ENCODE assay signal across 20 cellular contexts in the genomic region with DNA sequence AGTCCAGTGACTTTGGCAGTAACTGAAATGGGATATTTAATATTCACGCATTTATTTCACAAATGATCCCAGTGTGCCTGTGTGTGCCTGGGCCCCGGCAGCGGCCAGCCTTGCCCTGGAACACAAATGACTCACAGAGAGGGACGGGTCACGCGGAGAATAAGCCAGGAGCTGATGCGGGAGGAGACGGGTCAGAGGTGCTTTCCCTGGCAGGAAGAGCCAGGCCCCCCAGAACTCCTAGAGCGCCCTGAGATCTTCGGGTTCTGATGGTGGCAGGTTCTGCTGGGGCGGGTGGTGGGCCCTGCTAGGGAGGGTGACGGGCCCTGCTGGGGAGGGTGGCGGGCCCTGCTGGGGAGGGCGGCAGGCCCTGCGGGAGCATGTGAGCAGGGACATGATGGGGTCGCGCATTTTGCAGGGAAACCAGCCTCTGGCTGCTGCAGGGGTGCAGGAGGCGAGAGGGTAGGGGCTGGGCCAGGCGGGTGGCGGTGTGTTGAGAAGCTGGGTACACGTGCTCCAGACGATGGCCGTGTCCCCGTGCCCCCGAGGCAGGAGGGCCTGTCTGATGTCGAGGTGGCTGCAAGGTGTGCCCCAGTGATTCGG.
"Had no signal": no experiment of that assay in that cellular context is flagged by ENCODE, and none has a peak within 500 bp of the region (broad histone marks: within the 10 kb centered on the region; RNA-seq: fewer than 3 reads in every experiment).

No MANE protein-coding gene starts in this region.

- H3K79me2 ChIP-seq: hepatocyte had no signal

- DNase-seq: activated CD4-positive, alpha-beta memory T cell treated with anti-CD3 and anti-CD28 coated beads, Interleukin-2, amount 10 ng/mL, durations not matched to agents 7 days and 5 days; activated naive CD4-positive, alpha-beta T cell treated with Interleukin-2 at 50 U/mL for 16 hours; activated naive CD8-positive, alpha-beta T cell treated with anti-CD3 and anti-CD28 coated beads, Interleukin-2, amount 10 ng/mL, durations not matched to agents 7 days and 5 days; activated T-cell treated with anti-CD3 and anti-CD28 coated beads, Interleukin-2, amount 50 U/mL, for 1 hour; caudate nucleus; endodermal cell; foreskin keratinocyte; left colon; stimulated activated CD4-positive, alpha-beta T cell treated with anti-CD3 and anti-CD28 coated beads, Interleukin-2, amount 100 ng/mL, for 24 hours; T-helper 2 cell; WERI-Rb-1 had no signal

- H2AFZ ChIP-seq: hepatocyte had no signal

- H3K27ac ChIP-seq: epithelial cell of prostate, foreskin keratinocyte, hepatocyte, WERI-Rb-1 had no signal

- H3K4me3 Mint-ChIP-seq: activated CD4-positive, alpha-beta memory T cell treated with anti-CD3 and anti-CD28 coated beads, Interleukin-2, amount 10 ng/mL, durations not matched to agents 7 days and 5 days; activated naive CD8-positive, alpha-beta T cell treated with anti-CD3 and anti-CD28 coated beads, Interleukin-2, amount 10 ng/mL, durations not matched to agents 7 days and 5 days; brain; endodermal cell; stimulated activated naive CD8-positive, alpha-beta T cell treated with anti-CD3 and anti-CD28 coated beads, Interleukin-15, Interleukin-2, amounts not matched to agents 100 ng/mL and 50 ng/mL, for 24 hours; type B pancreatic cell had no signal

- H3K36me3 Mint-ChIP-seq: activated naive CD8-positive, alpha-beta T cell treated with anti-CD3 and anti-CD28 coated beads, Interleukin-2, amount 10 ng/mL, durations not matched to agents 7 days and 5 days; brain; type B pancreatic cell had no signal

- H3K9me3 Mint-ChIP-seq: activated CD4-positive, alpha-beta memory T cell treated with anti-CD3 and anti-CD28 coated beads, Interleukin-2, amount 10 ng/mL, durations not matched to agents 7 days and 5 days; activated T-helper 2 cell treated with anti-CD3 and anti-CD28 coated beads, Interferon-gamma antibody, Interleukin-2, Interleukin-4, amounts not matched to agents 10 μg/mL and 5 μg/mL and 100 μg/mL, durations not matched to agents 14 hours and 24 hours and 36 hours; stimulated activated naive CD8-positive, alpha-beta T cell treated with anti-CD3 and anti-CD28 coated beads, Interleukin-15, Interleukin-2, amounts not matched to agents 100 ng/mL and 50 ng/mL, for 24 hours; type B pancreatic cell had no signal

- H3K27me3 ChIP-seq: foreskin keratinocyte, hepatocyte had no signal

- H3K4me1 ChIP-seq: foreskin keratinocyte had no signal

- H3K36me3 ChIP-seq: WERI-Rb-1 had no signal

- H3K27ac Mint-ChIP-seq: activated CD4-positive, alpha-beta memory T cell treated with anti-CD3 and anti-CD28 coated beads, Interleukin-2, amount 10 ng/mL, durations not matched to agents 7 days and 5 days; activated naive CD8-positive, alpha-beta T cell treated with anti-CD3 and anti-CD28 coated beads, Interleukin-2, amount 10 ng/mL, durations not matched to agents 7 days and 5 days; activated T-helper 2 cell treated with anti-CD3 and anti-CD28 coated beads, Interferon-gamma antibody, Interleukin-2, Interleukin-4, amounts not matched to agents 10 μg/mL and 5 μg/mL and 100 μg/mL, durations not matched to agents 14 hours and 24 hours and 36 hours; endodermal cell; progenitor cell of endocrine pancreas; stimulated activated naive CD8-positive, alpha-beta T cell treated with anti-CD3 and anti-CD28 coated beads, Interleukin-15, Interleukin-2, amounts not matched to agents 100 ng/mL and 50 ng/mL, for 24 hours; type B pancreatic cell had no signal

- H3K4me3 ChIP-seq: hepatocyte had no signal

- ATAC-seq: foreskin keratinocyte, left colon, right cardiac atrium had no signal

- H3K4me1 Mint-ChIP-seq: activated naive CD8-positive, alpha-beta T cell treated with anti-CD3 and anti-CD28 coated beads, Interleukin-2, amount 10 ng/mL, durations not matched to agents 7 days and 5 days; brain; endodermal cell had no signal

- FAIRE-seq: colon had no signal

- H3K27me3 Mint-ChIP-seq: activated naive CD8-positive, alpha-beta T cell treated with anti-CD3 and anti-CD28 coated beads, Interleukin-2, amount 10 ng/mL, durations not matched to agents 7 days and 5 days; brain; progenitor cell of endocrine pancreas; stimulated activated naive CD8-positive, alpha-beta T cell treated with anti-CD3 and anti-CD28 coated beads, Interleukin-15, Interleukin-2, amounts not matched to agents 100 ng/mL and 50 ng/mL, for 24 hours; type B pancreatic cell had no signal

- H3K4me2 ChIP-seq: hepatocyte had no signal
